In the genomic region with DNA sequence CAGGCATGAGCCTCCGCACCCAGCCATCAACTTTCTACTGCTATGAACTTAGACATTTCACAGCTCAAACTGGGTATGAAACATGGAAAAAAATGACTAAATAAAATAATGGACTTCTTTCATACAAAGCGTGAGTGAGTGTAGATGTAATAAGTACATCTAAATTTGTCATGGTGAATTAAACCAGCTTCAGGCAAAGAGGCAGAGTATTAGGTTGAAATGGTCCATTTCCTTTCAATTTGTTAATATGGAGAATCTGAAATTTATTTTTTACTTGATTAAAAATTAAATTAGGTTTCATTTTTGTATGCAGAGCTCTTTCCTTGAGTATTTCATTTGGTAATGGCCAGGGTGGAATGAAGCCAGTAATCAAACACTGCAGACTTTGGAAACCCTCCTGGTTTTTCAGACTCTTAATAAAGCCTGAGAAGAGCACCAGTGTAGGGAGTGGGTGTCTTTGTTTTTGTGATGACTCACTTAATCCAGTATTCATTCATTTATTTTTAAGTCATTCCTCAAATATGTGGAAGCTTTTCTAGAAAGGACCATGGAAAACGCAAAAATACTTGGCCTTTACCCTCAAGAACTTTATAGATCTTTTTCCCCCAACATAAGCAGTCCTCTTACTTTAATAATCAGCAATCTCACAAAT, we compare ENCODE assay signal across 11 cellular contexts. TPM values are rescaled to one million over a fixed set of nuclear protein-coding genes. Genes with fewer than 3 reads are reported as not detected.
A peak's percentile ranks its signal among the peaks of the same experiment; 100 is the strongest.
DNase-seq lines count a peak whose midpoint lies in the region; ATAC-seq, FAIRE-seq and TF ChIP-seq lines count a peak whose summit lies in the region.
"Had no signal": no experiment of that assay in that cellular context is flagged by ENCODE, and none has a peak within 500 bp of the region (broad histone marks: within the 10 kb centered on the region; RNA-seq: fewer than 3 reads in every experiment).

No MANE protein-coding gene starts in this region.

- H3K4me2 ChIP-seq in astrocyte (ENCODE audit: low read length): peak overlapping the region; percentile 48

- peak; percentile 80 for DNase-seq in GM03348 (ENCODE audit: low spot score)
- DNase-seq in astrocyte (ENCODE audit: low read depth): peak; percentile 97
- no peak for DNase-seq in Right ventricle myocardium superior
- DNase-seq in activated T-cell treated with anti-CD3 and anti-CD28 coated beads, Interleukin-2, amount 50 U/mL, for 72 hours: no peak
- DNase-seq in NCI-H1436 (lab: John Stamatoyannopoulos, UW): no peak
- no peak for DNase-seq in DMS53 treated with DMSO at 0.1 percent for 48 hours (lab: John Stamatoyannopoulos, UW; ENCODE audit: unreplicated experiment)
- DNase-seq: NCI-H2081 treated with DMSO at 0.1 percent for 48 hours; stimulated activated naive B cell treated with anti-CD40 and anti-IgM and Interleukin-4, amounts not matched to agents 10 μg/mL and 1 μg/mL and 100 μg/mL, for 72 hours had no signal

- peak overlapping the region; percentile 53 for H3K9ac ChIP-seq in astrocyte (ENCODE audit: low read length)

- peak; percentile 90 for FAIRE-seq in astrocyte (lab: Jason Lieb, UNC)

- no peak overlapping the region for H3K4me3 ChIP-seq in astrocyte (ENCODE audit: insufficient read depth, low read depth, low read length)
- no peak overlapping the region for H3K4me3 ChIP-seq in skin epidermis

- peaks cover 17% of the 10 kb centered on the region for H3K36me3 Mint-ChIP-seq in astrocyte (ENCODE audit: low read depth, unreplicated experiment)
- H3K36me3 Mint-ChIP-seq in activated T-cell treated with anti-CD3 and anti-CD28 coated beads, Interleukin-2, amount 50 U/mL, for 72 hours (ENCODE audit: insufficient read depth in 2 of 2): no peaks in the 10 kb centered on the region

- H4K20me1 ChIP-seq in astrocyte (ENCODE audit: insufficient read depth, low read length): no peaks in the 10 kb centered on the region

- H3K27ac ChIP-seq in astrocyte (ENCODE audit: low read depth, low read length): peak overlapping the region; percentile 91
- peak overlapping the region in 12 of 21 experiments; percentile 5 to 77 (median 34) for H3K27ac ChIP-seq in skin epidermis

- H3K4me3 Mint-ChIP-seq in astrocyte (ENCODE audit: unreplicated experiment): no peak overlapping the region
- no peak overlapping the region for H3K4me3 Mint-ChIP-seq in activated T-cell treated with anti-CD3 and anti-CD28 coated beads, Interleukin-2, amount 50 U/mL, for 72 hours
- H3K4me3 Mint-ChIP-seq: stimulated activated naive B cell treated with anti-CD40 and anti-IgM and Interleukin-4, amounts not matched to agents 10 μg/mL and 1 μg/mL and 100 μg/mL, for 72 hours; T-helper 1 cell treated with Interleukin-12 subunit alpha and Interleukin-12 subunit beta and Interleukin-4 antibody, amounts not matched to agents 30 μg/mL and 1 μg/mL, for 36 hours had no signal

- H3K4me1 Mint-ChIP-seq in astrocyte (ENCODE audit: low read depth, unreplicated experiment): peaks cover 36% of the 10 kb centered on the region
- no peaks in the 10 kb centered on the region for H3K4me1 Mint-ChIP-seq in activated T-cell treated with anti-CD3 and anti-CD28 coated beads, Interleukin-2, amount 50 U/mL, for 72 hours (ENCODE audit: low read depth)
- H3K4me1 Mint-ChIP-seq: stimulated activated naive B cell treated with anti-CD40 and anti-IgM and Interleukin-4, amounts not matched to agents 10 μg/mL and 1 μg/mL and 100 μg/mL, for 72 hours had no signal

- no peak overlapping the region for H2AFZ ChIP-seq in astrocyte (ENCODE audit: low read depth, low read length)

- H3K9me3 Mint-ChIP-seq in astrocyte (ENCODE audit: unreplicated experiment): peaks cover 8% of the 10 kb centered on the region
- no peaks in the 10 kb centered on the region for H3K9me3 Mint-ChIP-seq in activated T-cell treated with anti-CD3 and anti-CD28 coated beads, Interleukin-2, amount 50 U/mL, for 72 hours

- peaks cover 37% of the 10 kb centered on the region for H3K4me1 ChIP-seq in astrocyte (ENCODE audit: insufficient read depth, low read length)

- ATAC-seq in Right ventricle myocardium superior (ENCODE audit: poor library complexity) (peak; percentile 65), GM18861 (IDR thresholded peaks at IDR 0.05; ENCODE audit: unreplicated experiment) (no peak)
- no peak for ATAC-seq in activated T-cell treated with anti-CD3 and anti-CD28 coated beads, Interleukin-2, amount 50 U/mL, for 72 hours (replicated peaks in 1 of 2)
- ATAC-seq: stimulated activated naive B cell treated with anti-CD40 and anti-IgM and Interleukin-4, amounts not matched to agents 10 μg/mL and 1 μg/mL and 100 μg/mL, for 72 hours had no signal

- intact Hi-C loops in Right ventricle myocardium superior (cut with DNase I): no loop called here

- TF ChIP-seq CTCF in astrocyte (IDR thresholded peaks at IDR 0.05; ENCODE audit: insufficient read depth, low read depth, low read length): no peak

- H3K9me3 ChIP-seq in astrocyte (ENCODE audit: insufficient read depth, low read depth, low read length): peaks cover 4% of the 10 kb centered on the region

- H3K79me2 ChIP-seq in astrocyte (ENCODE audit: insufficient read depth, low read length): no peaks in the 10 kb centered on the region

- no peaks in the 10 kb centered on the region for H3K27me3 Mint-ChIP-seq in astrocyte (ENCODE audit: low read depth, unreplicated experiment)
- no peaks in the 10 kb centered on the region for H3K27me3 Mint-ChIP-seq in activated T-cell treated with anti-CD3 and anti-CD28 coated beads, Interleukin-2, amount 50 U/mL, for 72 hours (ENCODE audit: low read depth)
- H3K27me3 Mint-ChIP-seq: stimulated activated naive B cell treated with anti-CD40 and anti-IgM and Interleukin-4, amounts not matched to agents 10 μg/mL and 1 μg/mL and 100 μg/mL, for 72 hours had no signal

- H3K27ac Mint-ChIP-seq in astrocyte (ENCODE audit: unreplicated experiment): peak overlapping the region; percentile 96
- no peak overlapping the region for H3K27ac Mint-ChIP-seq in activated T-cell treated with anti-CD3 and anti-CD28 coated beads, Interleukin-2, amount 50 U/mL, for 72 hours
- H3K27ac Mint-ChIP-seq: stimulated activated naive B cell treated with anti-CD40 and anti-IgM and Interleukin-4, amounts not matched to agents 10 μg/mL and 1 μg/mL and 100 μg/mL, for 72 hours; T-helper 1 cell treated with Interleukin-12 subunit alpha and Interleukin-12 subunit beta and Interleukin-4 antibody, amounts not matched to agents 30 μg/mL and 1 μg/mL, for 36 hours had no signal

- H3K36me3 ChIP-seq in astrocyte (ENCODE audit: insufficient read depth, low read length): no peaks in the 10 kb centered on the region

- H3K27me3 ChIP-seq in astrocyte (ENCODE audit: insufficient read depth, low read length): no peaks in the 10 kb centered on the region

RNA-seq across cellular contexts. Expression of a gene that starts 49.2 kb away (rescaled TPM):
- 6.9 and 8.1 TPM in 2 replicates for total RNA-seq in astrocyte
- 2.9 TPM for total RNA-seq in Right ventricle myocardium superior
- total RNA-seq in activated T-cell treated with anti-CD3 and anti-CD28 coated beads, Interleukin-2, amount 50 U/mL, for 72 hours: 1 to 10 TPM; 3.4 to 4.1 TPM

Comparison
In these comparisons a context has a peak if more than half of its experiments do, and no peak if none do; other contexts are left out.
1. DNase-seq: peak in GM03348 (single experiment) and astrocyte (single experiment); none in Right ventricle myocardium superior (single experiment), activated T-cell treated with anti-CD3 and anti-CD28 coated beads, Interleukin-2, amount 50 U/mL, for 72 hours (0 of 2), NCI-H1436 (single experiment) and DMS53 treated with DMSO at 0.1 percent for 48 hours (single experiment).